In genomic region chr17:79664925-79665738, GRCh38 we compare ENCODE assay signal across 11 cellular contexts. TPM values are rescaled to one million over a fixed set of nuclear protein-coding genes. Genes with fewer than 3 reads are reported as not detected.
DNase-seq lines count a peak whose midpoint lies in the region; ATAC-seq, FAIRE-seq and TF ChIP-seq lines count a peak whose summit lies in the region.
"Had no signal": no experiment of that assay in that cellular context is flagged by ENCODE, and none has a peak within 500 bp of the region (broad histone marks: within the 10 kb centered on the region; RNA-seq: fewer than 3 reads in every experiment).

No MANE protein-coding gene starts in this region.

- no peaks in the 10 kb centered on the region; the same call in 1 of the 2 replicates for H3K23me2 ChIP-seq in H1 (ENCODE audit: low read depth, low read length)

- H2AFZ ChIP-seq in HepG2 (ENCODE audit: low read length) (no peak overlapping the region), H1 (ENCODE audit: low read length) (peak overlapping the region; percentile 60; the same call in 1 of the 2 replicates), OCI-LY7 (ENCODE audit: low read length) (no peak overlapping the region)

- DNase-seq in right lobe of liver (peak; percentile 55 to 90 (median 88)), HepG2 (ENCODE audit: low spot score) (no peak), H1 (ENCODE audit: low read depth in 1 of 2, low spot score in 2 of 2) (peak in 1 of 2 experiments; percentile 72), lower lobe of right lung (peak; percentile 86), aorta (peak in 1 of 2 donors; percentile 86), OCI-LY7 (ENCODE audit: low spot score) (no peak), GOT3 (lab: John Stamatoyannopoulos, UW) (no peak)
- no peak for DNase-seq in activated T-cell treated with anti-CD3 and anti-CD28 coated beads, Interleukin-2, amount 50 U/mL, for 4 hours
- DNase-seq: activated T-cell treated with anti-CD3 and anti-CD28 coated beads, Interleukin-2, amount 50 U/mL, for 72 hours; NK-92 treated with Interleukin-12 subunit alpha and Interleukin-12 subunit beta, amount 100 ng/mL, for 24 hours had no signal

- no peak overlapping the region for H3K4me2 ChIP-seq in HepG2 (ENCODE audit: low read depth, low read length)
- H3K4me2 ChIP-seq in H1 (ENCODE audit: insufficient read depth in 1 of 2, low read depth in 2 of 2, low read length in 2 of 2), result peak overlapping the region; percentile 62 to 65
- H3K4me2 ChIP-seq in OCI-LY7 (ENCODE audit: low read length), result no peak overlapping the region
- H3K4me2 ChIP-seq: BLaER1 had no signal

- TF ChIP-seq POLR2A in right lobe of liver (IDR thresholded peaks at IDR 0.05), result no peak
- TF ChIP-seq POLR2A in HepG2 (IDR thresholded peaks at IDR 0.05; ENCODE audit: insufficient read depth in 1 of 2, low read depth in 2 of 2, low read length in 2 of 2), result no peak
- TF ChIP-seq POLR2A in H1 (IDR thresholded peaks at IDR 0.05; ENCODE audit: control extremely low read depth in 1 of 2, low read depth in 2 of 2, low read length in 2 of 2), result no peak

- H2AK5ac ChIP-seq in H1 (ENCODE audit: low read depth, low read length), result no peak overlapping the region

- no peak overlapping the region for H4K5ac ChIP-seq in H1 (ENCODE audit: insufficient read length, low read depth, low read length)

- POLR2A ChIA-PET in HepG2 (lab: Yijun Ruan, JAX), result no interaction called here
- POLR2A ChIA-PET in H1 (lab: Charles Lee; ENCODE audit: partially characterized antibody), result no interaction called here
- POLR2A ChIA-PET in OCI-LY7 (lab: Charles Lee), result no interaction called here

- peak; percentile 63 to 96 (median 86) for ATAC-seq in right lobe of liver
- ATAC-seq in HepG2, result no peak
- peak; percentile 89 for ATAC-seq in lower lobe of right lung
- peak; percentile 69 for ATAC-seq in aorta (ENCODE audit: low FRiP score)
- ATAC-seq in activated T-cell treated with anti-CD3 and anti-CD28 coated beads, Interleukin-2, amount 50 U/mL, for 4 hours, result no peak
- ATAC-seq: activated T-cell treated with anti-CD3 and anti-CD28 coated beads, Interleukin-2, amount 50 U/mL, for 72 hours had no signal

- FAIRE-seq in HepG2 (lab: Jason Lieb, UNC) (no peak), H1 (lab: Jason Lieb, UNC) (peak; percentile 50)

- no peak overlapping the region for H3K14ac ChIP-seq in H1 (ENCODE audit: insufficient read length)

- peak overlapping the region; percentile 72; the same call in 1 of the 2 replicates for H2BK15ac ChIP-seq in H1 (ENCODE audit: low read length)

- H4K20me1 ChIP-seq in HepG2 (ENCODE audit: insufficient read depth, low read length), result no peaks in the 10 kb centered on the region
- H4K20me1 ChIP-seq in H1 (replicated peaks in 1 of 2; ENCODE audit: control insufficient read depth in 1 of 2, insufficient read depth in 2 of 2, low read length in 2 of 2), result no peaks in the 10 kb centered on the region
- H4K20me1 ChIP-seq in OCI-LY7 (ENCODE audit: insufficient read depth, low read length), result no peaks in the 10 kb centered on the region
- H4K20me1 ChIP-seq: BLaER1 had no signal

- no TSS peak for BruUV-seq in HepG2 (replicated peaks; lab: Mats Ljungman, UMichigan)
- no TSS peak for BruUV-seq in OCI-LY7 (replicated peaks; lab: Mats Ljungman, UMichigan)

- in situ Hi-C loops in HepG2 (cut with HindIII; ENCODE audit: extremely low pct_ligation_motif_present, low pct_unique_long_range_greater_than_20kb), result no loop called here

- no peaks in the 10 kb centered on the region for H3K79me1 ChIP-seq in H1 (ENCODE audit: low read depth, low read length)

- H3K79me2 ChIP-seq in HepG2 (ENCODE audit: insufficient read depth, low read length) (no peaks in the 10 kb centered on the region), H1 (ENCODE audit: control insufficient read depth in 1 of 2, insufficient read depth in 2 of 2, low read length in 2 of 2) (no peaks in the 10 kb centered on the region), OCI-LY7 (ENCODE audit: insufficient read depth, low read depth, low read length) (no peaks in the 10 kb centered on the region)

- no peak overlapping the region for H3K18ac ChIP-seq in H1 (ENCODE audit: extremely low read depth, low read length)

- H3K36me3 ChIP-seq in right lobe of liver (no peaks in the 10 kb centered on the region), HepG2 (replicated peaks in 1 of 2; ENCODE audit: control insufficient read depth in 1 of 2, insufficient read depth in 2 of 2, low read length in 2 of 2) (no peaks in the 10 kb centered on the region), H1 (ENCODE audit: control insufficient read depth in 2 of 4, insufficient read depth in 4 of 4, low read length in 3 of 4) (no peaks in the 10 kb centered on the region), lower lobe of right lung (no peaks in the 10 kb centered on the region), aorta (ENCODE audit: control insufficient read depth in 1 of 2, insufficient read depth in 2 of 2, low read length in 1 of 2) (no peaks in the 10 kb centered on the region), OCI-LY7 (ENCODE audit: insufficient read depth, low read length) (no peaks in the 10 kb centered on the region)
- H3K36me3 ChIP-seq: BLaER1 had no signal

- no peak overlapping the region for H2BK120ac ChIP-seq in H1 (replicated peaks; ENCODE audit: low read depth, low read length)

- peaks cover 1% of the 10 kb centered on the region for H3K4me1 Mint-ChIP-seq in activated T-cell treated with anti-CD3 and anti-CD28 coated beads, Interleukin-2, amount 50 U/mL, for 4 hours (ENCODE audit: low read depth)

- H2BK12ac ChIP-seq in H1 (ENCODE audit: low read depth, low read length), result no peak overlapping the region

- no peaks in the 10 kb centered on the region for H3K27me3 ChIP-seq in right lobe of liver
- peaks cover 6 to 56% of the 10 kb centered on the region in 2 experiments; a peak in 3 of 5 replicates for H3K27me3 ChIP-seq in HepG2 (ENCODE audit: control insufficient read depth in 1 of 2, insufficient read depth in 2 of 2, low read length in 2 of 2)
- no peaks in the 10 kb centered on the region; a peak in 1 of 7 replicates for H3K27me3 ChIP-seq in H1 (replicated peaks in 1 of 4; ENCODE audit: control insufficient read depth in 3 of 4, extremely low read depth in 1 of 4, insufficient read depth in 3 of 4, low read length in 3 of 4)
- peaks cover 8% of the 10 kb centered on the region for H3K27me3 ChIP-seq in lower lobe of right lung (ENCODE audit: low read depth)
- H3K27me3 ChIP-seq in aorta (ENCODE audit: control insufficient read depth in 1 of 2, insufficient read depth in 2 of 2, low read length in 1 of 2), result no peaks in the 10 kb centered on the region

- H3K4me3 ChIP-seq in right lobe of liver, result no peak overlapping the region
- H3K4me3 ChIP-seq in HepG2 (replicated peaks in 1 of 3; ENCODE audit: insufficient read depth in 1 of 3, low read depth in 2 of 3, low read length in 3 of 3), result no peak overlapping the region
- H3K4me3 ChIP-seq in H1 (ENCODE audit: extremely low read depth in 1 of 4, insufficient read depth in 2 of 4, low read depth in 3 of 4, low read length in 4 of 4), result peak overlapping the region in 3 of 4 experiments; percentile 14 to 48 (median 22); a peak in 4 of 8 replicates
- H3K4me3 ChIP-seq in lower lobe of right lung, result peak overlapping the region; percentile 30
- H3K4me3 ChIP-seq in aorta (ENCODE audit: low read length in 2 of 2), result no peak overlapping the region
- H3K4me3 ChIP-seq in OCI-LY7 (ENCODE audit: low read depth, low read length, poor library complexity, severe bottlenecking), result no peak overlapping the region
- H3K4me3 ChIP-seq: BLaER1 had no signal

- H3K4me3 Mint-ChIP-seq in activated T-cell treated with anti-CD3 and anti-CD28 coated beads, Interleukin-2, amount 50 U/mL, for 4 hours, result no peak overlapping the region
- H3K4me3 Mint-ChIP-seq: activated T-cell treated with anti-CD3 and anti-CD28 coated beads, Interleukin-2, amount 50 U/mL, for 72 hours had no signal

- TF ChIP-seq EP300 in HepG2 (IDR thresholded peaks at IDR 0.05; ENCODE audit: low read depth in 2 of 2, low read length in 2 of 2) (no peak), HepG2 (CRISPR knock-in tag; IDR thresholded peaks at IDR 0.05; ENCODE audit: borderline replicate concordance) (no peak), H1 (IDR thresholded peaks at IDR 0.05; ENCODE audit: borderline replicate concordance in 1 of 2, low read depth in 2 of 2, low read length in 2 of 2) (no peak)

- WGBS in right lobe of liver (ENCODE audit: insufficient coverage, low coverage, low lambda C conversion rate, missing lambda C conversion rate), result 10% methylated on average over 22 of the region's 23 CpGs
- 17% methylated on average over 17 of the region's 23 CpGs for WGBS in HepG2 (ENCODE audit: low lambda C conversion rate)
- WGBS in H1 (ENCODE audit: extremely low coverage in 1 of 2, insufficient coverage in 1 of 2, insufficient read length in 1 of 2, insufficient replicate concordance in 2 of 2, low coverage in 1 of 2, low lambda C conversion rate in 2 of 2, missing lambda C conversion rate in 1 of 2), 2 experiments, result 37% methylated on average over 22 of the region's 23 CpGs; no CpG with 5 or more reads in 1 of the 2 experiments
- WGBS in aorta, 2 donors, result 10 to 12% methylated on average over 23 of the region's 23 CpGs

- TF ChIP-seq CTCF in right lobe of liver (IDR thresholded peaks at IDR 0.05) (no peak), HepG2 (CRISPR knock-in tag; IDR thresholded peaks at IDR 0.05) (no peak), H1 (IDR thresholded peaks at IDR 0.05; ENCODE audit: control extremely low read depth in 1 of 3, insufficient read depth in 1 of 3, low read depth in 1 of 3, low read length in 3 of 3) (no peak), lower lobe of right lung (IDR thresholded peaks at IDR 0.05) (no peak), OCI-LY7 (conservative IDR thresholded peaks at IDR 0.05; ENCODE audit: low read length) (no peak)

- TF ChIP-seq RAD21 in HepG2 (CRISPR knock-in tag; IDR thresholded peaks at IDR 0.05) (no peak), H1 (IDR thresholded peaks at IDR 0.05 in 1 of 2, conservative IDR thresholded peaks at IDR 0.05 in 1 of 2; ENCODE audit: low read depth in 2 of 2, low read length in 2 of 2) (no peak)

- H3K4ac ChIP-seq in H1 (replicated peaks; ENCODE audit: insufficient read length, low read depth, low read length), result no peak overlapping the region

- H3K27me3 Mint-ChIP-seq in activated T-cell treated with anti-CD3 and anti-CD28 coated beads, Interleukin-2, amount 50 U/mL, for 4 hours (ENCODE audit: low read depth), result peaks cover 67% of the 10 kb centered on the region

- H3K27ac ChIP-seq in right lobe of liver (no peak overlapping the region), HepG2 (ENCODE audit: extremely low read length, insufficient read depth, low read length) (no peak overlapping the region), H1 (ENCODE audit: low read depth, low read length) (no peak overlapping the region), lower lobe of right lung (no peak overlapping the region), aorta (ENCODE audit: low read depth in 1 of 2, low read length in 2 of 2) (no peak overlapping the region), OCI-LY7 (ENCODE audit: low read depth, low read length, poor library complexity, severe bottlenecking) (no peak overlapping the region)
- H3K27ac ChIP-seq: BLaER1 had no signal

- H3K4me1 ChIP-seq in right lobe of liver (no peaks in the 10 kb centered on the region), HepG2 (ENCODE audit: insufficient read depth, low read length) (no peaks in the 10 kb centered on the region), H1 (replicated peaks in 1 of 4; ENCODE audit: control insufficient read depth in 3 of 4, insufficient read depth in 4 of 4, low read length in 3 of 4) (peaks cover under 1 to 5% (median 3%) of the 10 kb centered on the region in 4 experiments; a peak in 5 of 7 replicates), lower lobe of right lung (no peaks in the 10 kb centered on the region), aorta (ENCODE audit: control insufficient read depth in 1 of 2, insufficient read depth in 2 of 2, low read length in 2 of 2) (no peaks in the 10 kb centered on the region), OCI-LY7 (ENCODE audit: insufficient read depth, low read length, poor library complexity, severe bottlenecking) (no peaks in the 10 kb centered on the region)
- H3K4me1 ChIP-seq: BLaER1 had no signal

- H3K23ac ChIP-seq in H1 (ENCODE audit: insufficient read length), result no peak overlapping the region

- H3K9me3 ChIP-seq in right lobe of liver (no peaks in the 10 kb centered on the region), HepG2 (ENCODE audit: low read length) (no peaks in the 10 kb centered on the region), H1 (ENCODE audit: insufficient read depth in 2 of 2, low read depth in 1 of 2, low read length in 1 of 2) (peaks cover 7 to 13% of the 10 kb centered on the region in 2 experiments), lower lobe of right lung (peaks cover 8% of the 10 kb centered on the region), aorta (ENCODE audit: control insufficient read depth, low read length) (peaks cover 1% of the 10 kb centered on the region), OCI-LY7 (ENCODE audit: low read length) (no peaks in the 10 kb centered on the region)

- H3K9ac ChIP-seq in HepG2 (ENCODE audit: insufficient read depth, low read depth, low read length) (no peak overlapping the region), H1 (replicated peaks in 1 of 4; ENCODE audit: extremely low read depth in 1 of 4, low read depth in 3 of 4, low read length in 3 of 4) (no peak overlapping the region)
- H3K9ac ChIP-seq: BLaER1 had no signal

- peak overlapping the region; percentile 54 for H3K56ac ChIP-seq in H1 (replicated peaks; ENCODE audit: insufficient read length, low read depth, low read length)

- no peak overlapping the region for H2BK5ac ChIP-seq in H1 (ENCODE audit: low read depth, low read length)

- peak overlapping the region; percentile 61 for H4K91ac ChIP-seq in H1 (replicated peaks; ENCODE audit: insufficient read length, low read length)

- CTCF ChIA-PET in HepG2 (lab: Yijun Ruan, JAX; ENCODE audit: low intra/inter-chr PET ratio, low total read pairs), result no interaction called here
- CTCF ChIA-PET in H1 (lab: Charles Lee; ENCODE audit: partially characterized antibody), result interaction anchor here (1.1 to 2.1 kb wide), 4 partner anchors 10 to 53 kb away, joined by 3 to 11 read pairs (median 6); partner anchors contain the start of gene RBFOX3
- CTCF ChIA-PET in OCI-LY7 (lab: Charles Lee; ENCODE audit: unreplicated experiment), result no interaction called here

- H3K9me3 Mint-ChIP-seq in activated T-cell treated with anti-CD3 and anti-CD28 coated beads, Interleukin-2, amount 50 U/mL, for 4 hours, result no peaks in the 10 kb centered on the region

- H3K9me2 ChIP-seq in OCI-LY7 (ENCODE audit: insufficient read depth, low read length), result no peaks in the 10 kb centered on the region

- peak overlapping the region; percentile 29; the same call in 1 of the 2 replicates for H2BK20ac ChIP-seq in H1 (ENCODE audit: low read length)

- H3K36me3 Mint-ChIP-seq in activated T-cell treated with anti-CD3 and anti-CD28 coated beads, Interleukin-2, amount 50 U/mL, for 4 hours (ENCODE audit: insufficient read depth), result no peaks in the 10 kb centered on the region

- H4K8ac ChIP-seq in H1 (ENCODE audit: extremely low read depth, insufficient read depth, low read length), result no peak overlapping the region; the same call in 1 of the 2 replicates

- intact Hi-C loops in right lobe of liver (cut with DNase I) (no loop called here), HepG2 (cut with micrococcal nuclease; ENCODE audit: unreplicated experiment) (no loop called here), lower lobe of right lung (cut with DNase I) (no loop called here), aorta (cut with DNase I) (no loop called here), OCI-LY7 (cut with micrococcal nuclease; ENCODE audit: unreplicated experiment) (no loop called here)

RNA-seq across cellular contexts. Expression of gene RBFOX3, which starts 54.3 kb away (rescaled TPM):
- total RNA-seq in right lobe of liver, result not detected
- total RNA-seq in HepG2 (2016; rRNA removed; fragmentation: Illumina TruSeq; extraction: Trizol), result not detected in 2 replicates
- total RNA-seq in HepG2 (2016; cell fraction: cytosol; rRNA removed; fragmentation: Illumina TruSeq; extraction: Trizol; ENCODE audit: low read depth), result not detected in 2 replicates
- not detected in 2 replicates for total RNA-seq in HepG2 (2016; cell fraction: insoluble cytoplasmic fraction; rRNA removed; fragmentation: Illumina TruSeq; extraction: Trizol)
- total RNA-seq in HepG2 (2016; cell fraction: membrane; rRNA removed; fragmentation: Illumina TruSeq; extraction: Trizol), result not detected in 2 replicates
- total RNA-seq in HepG2 (2016; cell fraction: nucleus; rRNA removed; fragmentation: Illumina TruSeq; extraction: Trizol), result not detected in 2 replicates
- polyA plus RNA-seq in HepG2 (2011; rRNA removed), result not detected in 2 replicates
- 0.03 TPM in 1 of 2 replicates, not detected in the other for polyA plus RNA-seq in HepG2 (2011; cell fraction: cytosol; rRNA removed)
- not detected in 2 replicates for polyA plus RNA-seq in HepG2 (2011; cell fraction: nucleus; rRNA removed)
- 0.25 TPM in 1 of 2 replicates, not detected in the other for polyA plus RNA-seq in HepG2 (2012)
- polyA plus RNA-seq in HepG2 (2016; cell fraction: cytosol; fragmentation: Illumina TruSeq; extraction: Trizol; ENCODE audit: low read depth), result not detected in 2 replicates
- not detected in 2 replicates for polyA plus RNA-seq in HepG2 (2016; cell fraction: insoluble cytoplasmic fraction; fragmentation: Illumina TruSeq; extraction: Trizol; ENCODE audit: low read depth)
- polyA plus RNA-seq in HepG2 (2016; cell fraction: membrane; fragmentation: Illumina TruSeq; extraction: Trizol; ENCODE audit: low read depth), result not detected in 2 replicates
- not detected in 2 replicates for polyA plus RNA-seq in HepG2 (2016; cell fraction: nucleus; fragmentation: Illumina TruSeq; extraction: Trizol; ENCODE audit: insufficient read depth, low read depth)
- polyA minus RNA-seq in HepG2 (2011; rRNA and poly(A)+ RNA removed; ENCODE audit: low replicate concordance), result 0.05 TPM in 1 of 2 replicates, not detected in the other
- polyA minus RNA-seq in HepG2 (2011; cell fraction: cytosol; rRNA and poly(A)+ RNA removed), result not detected in 2 replicates
- not detected in 2 replicates for polyA minus RNA-seq in HepG2 (2011; cell fraction: nucleus; rRNA and poly(A)+ RNA removed)
- total RNA-seq in H1 (2021; fragmentation: NEBNext Ultra II Directional; extraction: Animal tissue kit (Norgen Biotek cat#: 25700)), result 19.7 and 26.2 TPM in 2 replicates
- polyA plus RNA-seq in H1 (2011; rRNA removed), result 8.0 and 13.9 TPM in 2 replicates
- 10.0 TPM for polyA plus RNA-seq in H1 (2011; cell fraction: cytosol; rRNA removed)
- polyA plus RNA-seq in H1 (2011; cell fraction: nucleus; rRNA removed), result 20.8 TPM
- polyA plus RNA-seq in H1 (2012, experiment 1 of 2), result 17.5 to 29.6 TPM (median 23.9 TPM) in 4 replicates
- polyA plus RNA-seq in H1 (2012, experiment 2 of 2), result 11.2 TPM
- 33.0 TPM for polyA plus RNA-seq in H1 (2013, experiment 1 of 2)
- 28.2 TPM for polyA plus RNA-seq in H1 (2013, experiment 2 of 2)
- polyA minus RNA-seq in H1 (2011; rRNA and poly(A)+ RNA removed), result 1.9 and 2.5 TPM in 2 replicates
- polyA minus RNA-seq in H1 (2011; cell fraction: cytosol; rRNA and poly(A)+ RNA removed), result 6.4 TPM
- polyA minus RNA-seq in H1 (2011; cell fraction: nucleus; rRNA and poly(A)+ RNA removed), result 14.4 TPM
- total RNA-seq in lower lobe of right lung, result not detected
- total RNA-seq in aorta, result under 1 TPM in 1 of 2 donors, not detected in 1; 0.55 TPM
- polyA plus RNA-seq in aorta, result under 1 TPM; 0.13 TPM
- not detected in 2 replicates for total RNA-seq in OCI-LY7 (2014; rRNA removed; shearing (Covaris generic))
- not detected in 2 replicates for total RNA-seq in OCI-LY7 (2022)
- total RNA-seq in activated T-cell treated with anti-CD3 and anti-CD28 coated beads, Interleukin-2, amount 50 U/mL, for 4 hours, result not detected

Comparison
In these comparisons a context has a peak if more than half of its experiments do, and no peak if none do; other contexts are left out.
1. ATAC-seq: peak in right lobe of liver (4 of 4), lower lobe of right lung (2 of 2) and aorta (single experiment); none in HepG2 (single experiment) and activated T-cell treated with anti-CD3 and anti-CD28 coated beads, Interleukin-2, amount 50 U/mL, for 4 hours (0 of 2).
2. DNase-seq: peak in right lobe of liver (3 of 3) and lower lobe of right lung (single experiment); none in HepG2 (single experiment), OCI-LY7 (single experiment), activated T-cell treated with anti-CD3 and anti-CD28 coated beads, Interleukin-2, amount 50 U/mL, for 4 hours (single experiment) and GOT3 (single experiment).
3. H3K4me3 ChIP-seq: peak in H1 (3 of 4) and lower lobe of right lung (single experiment); none in right lobe of liver (0 of 3), HepG2 (0 of 3), aorta (0 of 2) and OCI-LY7 (single experiment).
4. H3K4me2 ChIP-seq: peak in H1 (2 of 2); none in HepG2 (single experiment) and OCI-LY7 (single experiment).
5. RNA of gene RBFOX3, which starts 54.3 kb away (total RNA-seq): 19.7 to 26.2 TPM in H1; 0.55 TPM in aorta, not detected in right lobe of liver, not detected in HepG2, not detected in lower lobe of right lung (single experiment), not detected in OCI-LY7 and not detected in activated T-cell treated with anti-CD3 and anti-CD28 coated beads, Interleukin-2, amount 50 U/mL, for 4 hours; every median in the first group is over 10 times any median in the second.